In genomic region chr11:58594826-58595225, GRCh38 we compare ENCODE assay signal across 19 cellular contexts. TPM values are rescaled to one million over a fixed set of nuclear protein-coding genes. Genes with fewer than 3 reads are reported as not detected.
DNase-seq lines count a peak whose midpoint lies in the region; ATAC-seq and TF ChIP-seq lines count a peak whose summit lies in the region.
"Had no signal": no experiment of that assay in that cellular context is flagged by ENCODE, and none has a peak within 500 bp of the region (broad histone marks: within the 10 kb centered on the region; RNA-seq: fewer than 3 reads in every experiment).

No MANE protein-coding gene starts in this region.

- no peaks in the 10 kb centered on the region for H3K27me3 Mint-ChIP-seq in activated T-cell treated with anti-CD3 and anti-CD28 coated beads, Interleukin-2, amount 50 U/mL, for 72 hours (ENCODE audit: low read depth)
- H3K27me3 Mint-ChIP-seq in naive thymus-derived CD4-positive, alpha-beta T cell, result no peaks in the 10 kb centered on the region
- H3K27me3 Mint-ChIP-seq in T-helper 17 cell, result no peaks in the 10 kb centered on the region
- H3K27me3 Mint-ChIP-seq: B cell; CD4-positive, CD25-positive, alpha-beta regulatory T cell had no signal

- TF ChIP-seq CTCF in transverse colon (IDR thresholded peaks at IDR 0.05), result no peak
- no peak for TF ChIP-seq CTCF in adrenal gland (IDR thresholded peaks at IDR 0.05)

- no peaks in the 10 kb centered on the region for H3K9me3 Mint-ChIP-seq in activated T-cell treated with anti-CD3 and anti-CD28 coated beads, Interleukin-2, amount 50 U/mL, for 72 hours
- no peaks in the 10 kb centered on the region for H3K9me3 Mint-ChIP-seq in naive thymus-derived CD4-positive, alpha-beta T cell
- H3K9me3 Mint-ChIP-seq: CD4-positive, CD25-positive, alpha-beta regulatory T cell; H9 had no signal

- TF ChIP-seq POLR2A in transverse colon (IDR thresholded peaks at IDR 0.05), result no peak
- no peak for TF ChIP-seq POLR2A in adrenal gland (IDR thresholded peaks at IDR 0.05)

- ATAC-seq in activated T-cell treated with anti-CD3 and anti-CD28 coated beads, Interleukin-2, amount 50 U/mL, for 72 hours (replicated peaks in 1 of 2), result no peak
- peak; percentile 76 for ATAC-seq in left colon
- no peak for ATAC-seq in naive thymus-derived CD4-positive, alpha-beta T cell
- ATAC-seq in T-helper 17 cell, result no peak
- ATAC-seq: HCT116 had no signal

- peaks cover 0 to 8% (median 0%) of the 10 kb centered on the region in 3 experiments for H3K36me3 ChIP-seq in naive thymus-derived CD4-positive, alpha-beta T cell (ENCODE audit: control insufficient read depth in 2 of 3, insufficient read depth in 3 of 3, low read length in 3 of 3)
- H3K36me3 ChIP-seq in transverse colon (no peaks in the 10 kb centered on the region), adrenal gland (replicated peaks in 1 of 2) (no peaks in the 10 kb centered on the region), H7 (replicated peaks; ENCODE audit: control insufficient read depth, insufficient read depth, low read length) (no peaks in the 10 kb centered on the region)

- in situ Hi-C loops in transverse colon (cut with MboI; ENCODE audit: low pct_ligation_motif_present in 1 of 4, low pct_unique_long_range_greater_than_20kb in 1 of 4, low sequenced_read_pairs in 3 of 4), result no loop called here

- H3K4me3 Mint-ChIP-seq in activated T-cell treated with anti-CD3 and anti-CD28 coated beads, Interleukin-2, amount 50 U/mL, for 72 hours, result no peak overlapping the region
- no peak overlapping the region for H3K4me3 Mint-ChIP-seq in naive thymus-derived CD4-positive, alpha-beta T cell
- H3K4me3 Mint-ChIP-seq in T-helper 17 cell, result no peak overlapping the region
- H3K4me3 Mint-ChIP-seq: B cell; CD4-positive, CD25-positive, alpha-beta regulatory T cell; H9 had no signal

- peaks cover 0 to 34% of the 10 kb centered on the region in 2 donors for H3K4me1 ChIP-seq in naive thymus-derived CD4-positive, alpha-beta T cell (ENCODE audit: control insufficient read depth in 2 of 2, insufficient read depth in 2 of 2, low read length in 2 of 2)
- H3K4me1 ChIP-seq in transverse colon (peaks cover 19 to 92% (median 69%) of the 10 kb centered on the region in 4 donors), adrenal gland (replicated peaks in 1 of 2) (peaks cover 0 to 21% of the 10 kb centered on the region in 2 donors)

- no peak overlapping the region for H3K4me3 ChIP-seq in naive thymus-derived CD4-positive, alpha-beta T cell (ENCODE audit: low read length)
- H3K4me3 ChIP-seq in transverse colon (no peak overlapping the region), adrenal gland (no peak overlapping the region), H7 (ENCODE audit: insufficient read depth, low read depth, low read length) (no peak overlapping the region)
- H3K4me3 ChIP-seq: BLaER1, GM23248 had no signal

- POLR2A ChIA-PET in naive thymus-derived CD4-positive, alpha-beta T cell (lab: Charles Lee), result no interaction called here

- peaks cover 91% of the 10 kb centered on the region for H3K4me1 Mint-ChIP-seq in activated T-cell treated with anti-CD3 and anti-CD28 coated beads, Interleukin-2, amount 50 U/mL, for 72 hours (ENCODE audit: low read depth)
- peaks cover 37 to 96% (median 92%) of the 10 kb centered on the region in 7 donors for H3K4me1 Mint-ChIP-seq in naive thymus-derived CD4-positive, alpha-beta T cell
- H3K4me1 Mint-ChIP-seq in T-helper 17 cell, result peaks cover 54% of the 10 kb centered on the region

- no peak overlapping the region for H3K27ac ChIP-seq in naive thymus-derived CD4-positive, alpha-beta T cell (ENCODE audit: low read depth, low read length)
- H3K27ac ChIP-seq in transverse colon, result peak overlapping the region; percentile 46 to 71 (median 68)
- no peak overlapping the region for H3K27ac ChIP-seq in adrenal gland
- H3K27ac ChIP-seq: 22Rv1, BLaER1, C4-2B, GM23248 had no signal

- intact Hi-C loops in left colon (cut with DNase I, micrococcal nuclease), result no loop called here
- intact Hi-C loops in naive thymus-derived CD4-positive, alpha-beta T cell (cut with micrococcal nuclease), result no loop called here
- intact Hi-C loops in transverse colon (cut with DNase I; ENCODE audit: low total_unique reads), result no loop called here
- intact Hi-C loops in adrenal gland (cut with DNase I), result no loop called here

- peaks cover 9 to 29% of the 10 kb centered on the region in 2 donors for H3K36me3 Mint-ChIP-seq in activated T-cell treated with anti-CD3 and anti-CD28 coated beads, Interleukin-2, amount 50 U/mL, for 72 hours (ENCODE audit: insufficient read depth in 2 of 2)
- H3K36me3 Mint-ChIP-seq in naive thymus-derived CD4-positive, alpha-beta T cell, result peaks cover 6 to 23% (median 16%) of the 10 kb centered on the region in 5 donors
- H3K36me3 Mint-ChIP-seq in T-helper 17 cell (ENCODE audit: low read depth), result peaks cover 7% of the 10 kb centered on the region

- 43 to 49% methylated on average over 4 of the region's 4 CpGs for whole genome bisulfite sequencing in transverse colon (ENCODE audit: low coverage in 1 of 2), 2 donors
- 88 to 93% (median 92%) methylated on average over 4 of the region's 4 CpGs for whole genome bisulfite sequencing in adrenal gland, 4 donors

- DNase-seq in activated T-cell treated with anti-CD3 and anti-CD28 coated beads, Interleukin-2, amount 50 U/mL, for 72 hours, result no peak
- DNase-seq in activated T-cell treated with anti-CD3 and anti-CD28 coated beads for 4 hours (no peak), left colon (peak; percentile 58 to 65), transverse colon (peak; percentile 75), adrenal gland (no peak), H7 (no peak), T-helper 17 cell (no peak)
- no peak for DNase-seq in naive thymus-derived CD4-positive, alpha-beta T cell
- DNase-seq: Calu3; CD4-positive, CD25-positive, alpha-beta regulatory T cell; COR-L47; DND-41; GM23248; H9 had no signal

- no peak for TF ChIP-seq EP300 in transverse colon (IDR thresholded peaks at IDR 0.05; ENCODE audit: low read depth)

- H3K27me3 ChIP-seq in naive thymus-derived CD4-positive, alpha-beta T cell (ENCODE audit: control insufficient read depth in 2 of 2, insufficient read depth in 2 of 2, low read length in 2 of 2), result no peaks in the 10 kb centered on the region
- H3K27me3 ChIP-seq in transverse colon (no peaks in the 10 kb centered on the region), adrenal gland (no peaks in the 10 kb centered on the region), H7 (ENCODE audit: control insufficient read depth, insufficient read depth, low read length) (no peaks in the 10 kb centered on the region)
- H3K27me3 ChIP-seq: BLaER1 had no signal

- CTCF ChIA-PET in naive thymus-derived CD4-positive, alpha-beta T cell (lab: Charles Lee), result interaction anchor here (0.6 to 1.3 kb wide), 3 partner anchors 9 to 35 kb away, joined by 3 read pairs; no protein-coding TSS in a partner anchor

- H3K27ac Mint-ChIP-seq in activated T-cell treated with anti-CD3 and anti-CD28 coated beads, Interleukin-2, amount 50 U/mL, for 72 hours, result peak overlapping the region; percentile 32
- H3K27ac Mint-ChIP-seq in naive thymus-derived CD4-positive, alpha-beta T cell, result peak overlapping the region in 7 of 9 donors; percentile 16 to 84 (median 61)
- H3K27ac Mint-ChIP-seq in T-helper 17 cell, result no peak overlapping the region
- H3K27ac Mint-ChIP-seq: B cell, H9 had no signal

- H3K9me3 ChIP-seq in naive thymus-derived CD4-positive, alpha-beta T cell (ENCODE audit: control insufficient read depth in 2 of 3, low read length in 3 of 3), result no peaks in the 10 kb centered on the region
- no peaks in the 10 kb centered on the region for H3K9me3 ChIP-seq in transverse colon
- H3K9me3 ChIP-seq in adrenal gland (replicated peaks in 1 of 3), result no peaks in the 10 kb centered on the region
- no peaks in the 10 kb centered on the region for H3K9me3 ChIP-seq in T-helper 17 cell (ENCODE audit: control insufficient read depth, low read length, poor library complexity, severe bottlenecking)
- H3K9me3 ChIP-seq: BLaER1 had no signal

RNA-seq across cellular contexts. Expression of gene ZFP91, which starts 16.0 kb away (rescaled TPM):
- total RNA-seq in activated T-cell treated with anti-CD3 and anti-CD28 coated beads, Interleukin-2, amount 50 U/mL, for 72 hours, result 10 to 100 TPM; 43.4 to 48.4 TPM
- total RNA-seq in left colon (10 to 100 TPM; 73.9 to 77.7 TPM), transverse colon (10 to 100 TPM; 38.6 to 62.0 (median 56.2) TPM), adrenal gland (10 to 100 TPM; 39.4 to 54.2 (median 49.5) TPM), T-helper 17 cell (10 to 100 TPM; 36.1 to 43.2 TPM)
- 10 to 100 TPM; 36.9 to 53.8 (median 40.9) TPM for total RNA-seq in naive thymus-derived CD4-positive, alpha-beta T cell
- polyA plus RNA-seq in naive thymus-derived CD4-positive, alpha-beta T cell, result 1 to 10 TPM; 6.5 to 7.2 TPM
- 10 to 100 TPM in 2 of 3 donors, 1 to 10 TPM in 1; 6.6 to 58.1 (median 13.8) TPM for polyA plus RNA-seq in adrenal gland
- total RNA-seq in H7 (2014; rRNA removed; shearing (Covaris generic)), result 20.5 and 28.3 TPM in 2 replicates

RNA-seq across cellular contexts. Expression of gene LPXN, which starts 19.2 kb away (rescaled TPM):
- 100 to 1,000 TPM; 113 to 121 TPM for total RNA-seq in activated T-cell treated with anti-CD3 and anti-CD28 coated beads, Interleukin-2, amount 50 U/mL, for 72 hours
- 10 to 100 TPM in 1 of 2 donors, 1 to 10 TPM in 1; 9.3 to 13.3 TPM for total RNA-seq in left colon
- total RNA-seq in naive thymus-derived CD4-positive, alpha-beta T cell, result 100 to 1,000 TPM in 3 of 5 experiments, 10 to 100 TPM in 2; 58.2 to 147 (median 142) TPM
- polyA plus RNA-seq in naive thymus-derived CD4-positive, alpha-beta T cell, result 100 to 1,000 TPM; 169 to 215 TPM
- total RNA-seq in transverse colon, result 10 to 100 TPM in 3 of 4 donors, 1 to 10 TPM in 1; 10.0 to 18.7 (median 16.0) TPM
- total RNA-seq in adrenal gland, result 10 to 100 TPM in 4 of 8 donors, 1 to 10 TPM in 4; 3.1 to 15.1 (median 10.2) TPM
- 10 to 100 TPM in 2 of 3 donors, 1 to 10 TPM in 1; 9.5 to 24.5 (median 11.3) TPM for polyA plus RNA-seq in adrenal gland
- total RNA-seq in H7 (2014; rRNA removed; shearing (Covaris generic)), result 2.2 and 2.8 TPM in 2 replicates
- total RNA-seq in T-helper 17 cell, result 10 to 100 TPM; 92.8 to 99.8 TPM

RNA-seq across cellular contexts. Expression of gene CNTF, which starts 27.6 kb away (rescaled TPM):
- total RNA-seq in activated T-cell treated with anti-CD3 and anti-CD28 coated beads, Interleukin-2, amount 50 U/mL, for 72 hours, result 1 to 10 TPM; 4.5 to 5.0 TPM
- 1 to 10 TPM; 1.7 to 2.6 TPM for total RNA-seq in left colon
- total RNA-seq in naive thymus-derived CD4-positive, alpha-beta T cell, result 1 to 10 TPM; 2.9 to 4.9 (median 4.0) TPM
- under 1 TPM in 1 of 2 donors, not detected in 1; 0.10 TPM for polyA plus RNA-seq in naive thymus-derived CD4-positive, alpha-beta T cell
- total RNA-seq in transverse colon, result 1 to 10 TPM in 3 of 4 donors, not detected in 1; 1.1 to 2.1 (median 1.5) TPM
- total RNA-seq in adrenal gland, result 1 to 10 TPM in 3 of 8 donors, under 1 TPM in 5; 0.39 to 3.0 (median 0.84) TPM
- polyA plus RNA-seq in adrenal gland, result 1 to 10 TPM in 1 of 3 donors, under 1 TPM in 2; 0.16 to 1.1 (median 0.24) TPM
- total RNA-seq in H7 (2014; rRNA removed; shearing (Covaris generic)), result 0.26 and 0.73 TPM in 2 replicates
- total RNA-seq in T-helper 17 cell, result 1 to 10 TPM; 3.8 to 4.3 TPM
- polyA plus RNA-seq: CD4-positive, CD25-positive, alpha-beta regulatory T cell had no signal

Comparison
In these comparisons a context has a peak if more than half of its experiments do, and no peak if none do; other contexts are left out.
1. DNase-seq: peak in left colon (2 of 2) and transverse colon (single experiment); none in activated T-cell treated with anti-CD3 and anti-CD28 coated beads, Interleukin-2, amount 50 U/mL, for 72 hours (0 of 2), activated T-cell treated with anti-CD3 and anti-CD28 coated beads for 4 hours (single experiment), naive thymus-derived CD4-positive, alpha-beta T cell (0 of 9), adrenal gland (0 of 7), H7 (single experiment) and T-helper 17 cell (0 of 3).
2. H3K27ac ChIP-seq: peak in transverse colon (4 of 4); none in naive thymus-derived CD4-positive, alpha-beta T cell (single experiment) and adrenal gland (0 of 5).